ENCODE assay signal across 8 cellular contexts in genomic region chr22:21972293-21972779, GRCh38. TPM values are rescaled to one million over a fixed set of nuclear protein-coding genes. Genes with fewer than 3 reads are reported as not detected.
DNase-seq lines count a peak whose midpoint lies in the region; ATAC-seq and TF ChIP-seq lines count a peak whose summit lies in the region.

No MANE protein-coding gene starts in this region.

- intact Hi-C loops in gastrocnemius medialis (cut with DNase I; ENCODE audit: low total_unique reads), result no loop called here

- no peaks in the 10 kb centered on the region for H3K9me3 Mint-ChIP-seq in activated T-cell treated with anti-CD3 and anti-CD28 coated beads, Interleukin-2, amount 50 U/mL, for 4 hours

- H3K27me3 Mint-ChIP-seq in activated T-cell treated with anti-CD3 and anti-CD28 coated beads, Interleukin-2, amount 50 U/mL, for 4 hours (ENCODE audit: low read depth), result no peaks in the 10 kb centered on the region

- H3K4me3 ChIP-seq in GM12864 (ENCODE audit: low read depth, low read length), result no peak overlapping the region
- no peak overlapping the region for H3K4me3 ChIP-seq in foreskin fibroblast (ENCODE audit: low read depth in 1 of 2, low read length in 2 of 2)
- H3K4me3 ChIP-seq in gastrocnemius medialis, result no peak overlapping the region

- in situ Hi-C loops in gastrocnemius medialis (cut with MboI; ENCODE audit: low sequenced_read_pairs in 4 of 4), result no loop called here

- DNase-seq in GM12864 (ENCODE audit: low read depth) (no peak), NCI-H2227 (lab: John Stamatoyannopoulos, UW; ENCODE audit: unreplicated experiment) (peak; percentile 66), foreskin fibroblast (peak in 1 of 2 donors; percentile 52), gastrocnemius medialis (no peak), hippocampal formation (lab: John Stamatoyannopoulos, UW) (no peak), NCI-H345 (lab: John Stamatoyannopoulos, UW) (no peak)
- DNase-seq in activated T-cell treated with anti-CD3 and anti-CD28 coated beads, Interleukin-2, amount 50 U/mL, for 4 hours, result peak; percentile 43

- no peak for TF ChIP-seq POLR2A in gastrocnemius medialis (IDR thresholded peaks at IDR 0.05)

- H3K4me3 Mint-ChIP-seq in activated T-cell treated with anti-CD3 and anti-CD28 coated beads, Interleukin-2, amount 50 U/mL, for 4 hours, result no peak overlapping the region

- H3K27me3 ChIP-seq in gastrocnemius medialis, result no peaks in the 10 kb centered on the region

- peaks cover 5% of the 10 kb centered on the region for H3K4me1 Mint-ChIP-seq in activated T-cell treated with anti-CD3 and anti-CD28 coated beads, Interleukin-2, amount 50 U/mL, for 4 hours (ENCODE audit: low read depth)

- peak; percentile 70 to 83 for ATAC-seq in activated T-cell treated with anti-CD3 and anti-CD28 coated beads, Interleukin-2, amount 50 U/mL, for 4 hours
- ATAC-seq in gastrocnemius medialis, result no peak
- ATAC-seq in HG03039 (IDR thresholded peaks at IDR 0.05; ENCODE audit: unreplicated experiment), result no peak

- peaks cover 0 to 78% of the 10 kb centered on the region in 2 donors for H3K36me3 ChIP-seq in gastrocnemius medialis

- peaks cover 22% of the 10 kb centered on the region for H3K36me3 Mint-ChIP-seq in activated T-cell treated with anti-CD3 and anti-CD28 coated beads, Interleukin-2, amount 50 U/mL, for 4 hours (ENCODE audit: insufficient read depth)

- no peaks in the 10 kb centered on the region for H3K9me3 ChIP-seq in gastrocnemius medialis

- no peaks in the 10 kb centered on the region for H3K4me1 ChIP-seq in gastrocnemius medialis

- TF ChIP-seq CTCF in GM12864 (IDR thresholded peaks at IDR 0.05; ENCODE audit: low read depth, low read length, missing control alignments), result peak; percentile 89
- peak; percentile 90 for TF ChIP-seq CTCF in foreskin fibroblast (IDR thresholded peaks at IDR 0.05; ENCODE audit: low read depth, low read length)
- TF ChIP-seq CTCF in gastrocnemius medialis (IDR thresholded peaks at IDR 0.05 in 4 of 5, conservative IDR thresholded peaks at IDR 0.05 in 1 of 5), result peak; percentile 20 to 66 (median 43)

- no peak overlapping the region for H3K27ac ChIP-seq in gastrocnemius medialis

RNA-seq across cellular contexts. Expression of gene TOP3B, which starts 10.3 kb away (rescaled TPM):
- 10 to 100 TPM; 39.3 to 45.2 (median 41.3) TPM for total RNA-seq in activated T-cell treated with anti-CD3 and anti-CD28 coated beads, Interleukin-2, amount 50 U/mL, for 4 hours
- 10 to 100 TPM in 3 of 4 donors, 1 to 10 TPM in 1; 8.2 to 15.7 (median 14.2) TPM for total RNA-seq in gastrocnemius medialis

RNA-seq across cellular contexts. Expression of gene PPM1F, which starts 19.7 kb away (rescaled TPM):
- total RNA-seq in activated T-cell treated with anti-CD3 and anti-CD28 coated beads, Interleukin-2, amount 50 U/mL, for 4 hours, result 10 to 100 TPM; 28.2 to 36.8 (median 30.8) TPM
- 10 to 100 TPM; 10.2 to 13.8 (median 11.0) TPM for total RNA-seq in gastrocnemius medialis

Comparison
In these comparisons a context has a peak if more than half of its experiments do, and no peak if none do; other contexts are left out.
1. DNase-seq: peak in NCI-H2227 (single experiment) and activated T-cell treated with anti-CD3 and anti-CD28 coated beads, Interleukin-2, amount 50 U/mL, for 4 hours (single experiment); none in GM12864 (single experiment), gastrocnemius medialis (0 of 2), hippocampal formation (0 of 2) and NCI-H345 (single experiment).
2. ATAC-seq: peak in activated T-cell treated with anti-CD3 and anti-CD28 coated beads, Interleukin-2, amount 50 U/mL, for 4 hours (2 of 2); none in gastrocnemius medialis (0 of 2) and HG03039 (single experiment).
3. Peak in every context shown above with its lines, with median percentiles within 50 percentile points of each other: CTCF ChIP-seq.